20 cellular contexts compared by ENCODE assay signal in the genomic region with DNA sequence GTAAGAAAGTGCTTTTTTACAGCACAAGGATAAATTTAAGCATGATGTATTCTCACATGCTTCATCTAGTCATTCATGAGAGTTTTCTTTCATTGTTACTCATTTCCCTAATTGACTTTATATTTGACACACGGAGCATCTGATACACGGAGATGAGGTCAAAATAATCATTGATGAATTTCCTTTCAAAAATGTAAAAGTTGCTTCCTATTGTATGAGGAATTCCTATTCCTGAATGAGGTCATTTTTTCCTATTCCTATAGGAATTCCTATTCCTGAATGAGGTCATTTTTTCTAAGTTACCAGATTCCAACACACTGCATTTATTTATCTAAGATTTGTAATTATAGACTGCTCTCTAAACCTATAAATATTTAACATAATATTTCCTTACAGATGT.
DNase-seq lines count a peak whose midpoint lies in the region; ATAC-seq, FAIRE-seq and TF ChIP-seq lines count a peak whose summit lies in the region.
"Had no signal": no experiment of that assay in that cellular context is flagged by ENCODE, and none has a peak within 500 bp of the region (broad histone marks: within the 10 kb centered on the region; RNA-seq: fewer than 3 reads in every experiment).

No MANE protein-coding gene starts in this region.

- no peak overlapping the region for H3K4me2 ChIP-seq in GM12878 (ENCODE audit: control insufficient read depth, insufficient read depth)

- no TSS peak for BruUV-seq in GM12878 (replicated peaks; lab: Mats Ljungman, UMichigan)

- TF ChIP-seq EP300 in GM12878 (IDR thresholded peaks at IDR 0.05; ENCODE audit: borderline replicate concordance in 1 of 2, control insufficient read depth in 1 of 2, low read depth in 2 of 2, low read length in 2 of 2) = no peak

- TF ChIP-seq CTCF in AG04450 (IDR thresholded peaks at IDR 0.05; ENCODE audit: low read depth, low read length) (no peak), HEK293 (tag by site-specific recombination; IDR thresholded peaks at IDR 0.05) (no peak), GM12878 (IDR thresholded peaks at IDR 0.05 in 2 of 3, conservative IDR thresholded peaks at IDR 0.05 in 1 of 3; ENCODE audit: control insufficient read depth in 2 of 3, extremely low read depth in 1 of 3, insufficient read depth in 1 of 3, low read depth in 3 of 3, low read length in 3 of 3) (no peak)

- whole genome bisulfite sequencing in GM12878 (ENCODE audit: insufficient coverage, insufficient replicate concordance, low lambda C conversion rate, missing lambda C conversion rate) = 0% methylated on average over 2 of the region's 2 CpGs

- TF ChIP-seq POLR2A in GM12878 (IDR thresholded peaks at IDR 0.05; ENCODE audit: low read depth, low read length) (no peak), GM18505 (IDR thresholded peaks at IDR 0.05; ENCODE audit: borderline replicate concordance, extremely low read depth, insufficient read depth, insufficient read length) (no peak)

- H3K27ac ChIP-seq in AG04450 (ENCODE audit: low read depth, low read length) = no peak overlapping the region
- H3K27ac ChIP-seq in HEK293 (ENCODE audit: extremely low read depth, low read depth, low read length) = no peak overlapping the region
- no peak overlapping the region for H3K27ac ChIP-seq in GM12878 (ENCODE audit: control insufficient read depth, insufficient read depth)
- H3K27ac ChIP-seq: SK-N-MC, stomach had no signal

- intact Hi-C loops in GM12878 (cut with micrococcal nuclease; ENCODE audit: unreplicated experiment) = no loop called here

- H4K20me1 ChIP-seq in GM12878 (ENCODE audit: control insufficient read depth, insufficient read depth) = no peaks in the 10 kb centered on the region

- H3K9me3 ChIP-seq in AG04450 (ENCODE audit: control insufficient read depth, insufficient read depth, low read length) = no peaks in the 10 kb centered on the region
- H3K9me3 ChIP-seq in HEK293 (ENCODE audit: control insufficient read depth, insufficient read depth, low read depth, low read length) = no peaks in the 10 kb centered on the region
- no peaks in the 10 kb centered on the region for H3K9me3 ChIP-seq in GM12878 (replicated peaks; ENCODE audit: control insufficient read depth, insufficient read depth, low read length)
- H3K9me3 ChIP-seq: HAP-1, stomach had no signal

- no peaks in the 10 kb centered on the region for H3K79me2 ChIP-seq in GM12878 (ENCODE audit: control insufficient read depth, insufficient read depth, low read length)

- DNase-seq in AG04450 (ENCODE audit: low read depth, low spot score) (peak; percentile 41), GM12878 (ENCODE audit: low read depth, low spot score) (no peak), glomerular endothelial cell (ENCODE audit: extremely low read depth, low read depth, low spot score) (peak; percentile 72), C1 segment of cervical spinal cord (lab: John Stamatoyannopoulos, UW) (no peak), cerebellar cortex (ENCODE audit: low spot score) (no peak)
- DNase-seq in activated naive CD4-positive, alpha-beta T cell treated with Interleukin-2 at 50 U/mL for 16 hours = no peak
- DNase-seq: activated CD4-positive, CD25-positive, alpha-beta regulatory T cell treated with anti-CD3 and anti-CD28 coated beads, Interleukin-2, amount 50 U/mL, for 72 hours; activated naive CD8-positive, alpha-beta T cell treated with anti-CD3 and anti-CD28 coated beads, Interleukin-2, amount 10 ng/mL, durations not matched to agents 7 days and 5 days; COR-L47; effector CD8-positive, alpha-beta T cell; left colon; NCI-H1105 treated with DMSO at 0.1 percent for 48 hours; nucleus accumbens; stimulated activated CD4-positive, alpha-beta T cell treated with anti-CD3 and anti-CD28 coated beads, Interleukin-1b, Interleukin-23, amount 100 ng/mL, for 48 hours; stomach; T-helper 9 cell had no signal

- no peaks in the 10 kb centered on the region for H3K4me1 ChIP-seq in HEK293 (ENCODE audit: control insufficient read depth, insufficient read depth, low read length)
- H3K4me1 ChIP-seq in GM12878 (ENCODE audit: control insufficient read depth, insufficient read depth, low read length) = no peaks in the 10 kb centered on the region
- H3K4me1 ChIP-seq: HAP-1, stomach had no signal

- POLR2A ChIA-PET in AG04450 (lab: Yijun Ruan, JAX) = no interaction called here
- POLR2A ChIA-PET in HEK293 (lab: Yijun Ruan, JAX) = no interaction called here
- POLR2A ChIA-PET in GM12878 (lab: Charles Lee) = interaction anchor here (0.8 kb wide), 1 partner anchor 10 kb away, joined by 3 read pairs; no protein-coding TSS in a partner anchor

- peak; percentile 52; the same call in 2 of the 3 replicates for ATAC-seq in GM12878
- ATAC-seq in GM18505 (IDR thresholded peaks at IDR 0.05; ENCODE audit: unreplicated experiment) = no peak
- ATAC-seq: left colon had no signal

- RAD21 ChIA-PET in GM12878 (lab: Charles Lee; ENCODE audit: unreplicated experiment) = interaction anchor here (0.7 kb wide), 1 partner anchor 37 kb away, joined by 3 read pairs; no protein-coding TSS in a partner anchor

- TF ChIP-seq RAD21 in GM12878 (IDR thresholded peaks at IDR 0.05; ENCODE audit: insufficient read depth, low read depth, low read length) = no peak

- in situ Hi-C loops in GM12878 (cut with MboI) = no loop called here

- H3K4me3 ChIP-seq in AG04450 (ENCODE audit: low read depth, low read length) (no peak overlapping the region), HEK293 (ENCODE audit: low read depth, low read length) (no peak overlapping the region), GM12878 (no peak overlapping the region)
- H3K4me3 ChIP-seq: HAP-1, SK-N-MC, stomach had no signal

- H2AFZ ChIP-seq in GM12878 (ENCODE audit: control insufficient read depth, low read depth, low read length) = no peak overlapping the region

- no peak for FAIRE-seq in GM12878 (lab: Jason Lieb, UNC)

- CTCF ChIA-PET in AG04450 (lab: Charles Lee) (no interaction called here), HEK293 (lab: Yijun Ruan, JAX) (no interaction called here), GM12878 (lab: Yijun Ruan, JAX) (interaction anchor here (0.7 kb wide), 1 partner anchor 9 kb away, joined by 3 read pairs; no protein-coding TSS in a partner anchor)

- H3K27me3 ChIP-seq in AG04450 (ENCODE audit: control insufficient read depth, insufficient read depth, low read length) (no peaks in the 10 kb centered on the region), GM12878 (replicated peaks in 1 of 2; ENCODE audit: control insufficient read depth in 2 of 2, insufficient read depth in 2 of 2, low read length in 1 of 2) (no peaks in the 10 kb centered on the region)
- H3K27me3 ChIP-seq: stomach had no signal

- H3K36me3 ChIP-seq in HEK293 (ENCODE audit: control insufficient read depth in 2 of 2, insufficient read depth in 1 of 2, low read length in 2 of 2) = no peaks in the 10 kb centered on the region
- no peaks in the 10 kb centered on the region for H3K36me3 ChIP-seq in GM12878 (ENCODE audit: control insufficient read depth in 2 of 2, insufficient read depth in 2 of 2, low read length in 1 of 2)
- H3K36me3 ChIP-seq: HAP-1, stomach had no signal

- SMC1A ChIA-PET in GM12878 (lab: Charles Lee; ENCODE audit: uncharacterized antibody, unreplicated experiment) = interaction anchor here (3.4 kb wide), 1 partner anchor 13 kb away, joined by 12 read pairs; no protein-coding TSS in a partner anchor

- no peak overlapping the region for H3K9ac ChIP-seq in GM12878 (ENCODE audit: control insufficient read depth, insufficient read depth, low read length)

TF ChIP-seq in HEK293, 187 proteins besides CTCF, POLR2A, EP300 and RAD21 (continues in another document):
- TF ChIP-seq, protein P1, sequence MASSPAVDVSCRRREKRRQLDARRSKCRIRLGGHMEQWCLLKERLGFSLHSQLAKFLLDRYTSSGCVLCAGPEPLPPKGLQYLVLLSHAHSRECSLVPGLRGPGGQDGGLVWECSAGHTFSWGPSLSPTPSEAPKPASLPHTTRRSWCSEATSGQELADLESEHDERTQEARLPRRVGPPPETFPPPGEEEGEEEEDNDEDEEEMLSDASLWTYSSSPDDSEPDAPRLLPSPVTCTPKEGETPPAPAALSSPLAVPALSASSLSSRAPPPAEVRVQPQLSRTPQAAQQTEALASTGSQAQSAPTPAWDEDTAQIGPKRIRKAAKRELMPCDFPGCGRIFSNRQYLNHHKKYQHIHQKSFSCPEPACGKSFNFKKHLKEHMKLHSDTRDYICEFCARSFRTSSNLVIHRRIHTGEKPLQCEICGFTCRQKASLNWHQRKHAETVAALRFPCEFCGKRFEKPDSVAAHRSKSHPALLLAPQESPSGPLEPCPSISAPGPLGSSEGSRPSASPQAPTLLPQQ (tag by site-specific recombination; IDR thresholded peaks at IDR 0.05) = no peak
- TF ChIP-seq GFI1B (tag by site-specific recombination; IDR thresholded peaks at IDR 0.05) = no peak

TF ChIP-seq in GM12878, 131 proteins besides CTCF, POLR2A, EP300 and RAD21:
- TF ChIP-seq IKZF2 (IDR thresholded peaks at IDR 0.05) (peak in 1 of 2 experiments; percentile 34; a peak in 1 of 4 replicates), ATF7 (IDR thresholded peaks at IDR 0.05; ENCODE audit: low read depth) (peak; percentile 21; the same call in 1 of the 2 replicates), SMC3 (IDR thresholded peaks at IDR 0.05; ENCODE audit: borderline replicate concordance, low read length) (no peak), JUNB (IDR thresholded peaks at IDR 0.05) (0 out of 2 replicates have a peak, but pooled peaks have one; percentile 8)

Comparison
In these comparisons a context has a peak if more than half of its experiments do, and no peak if none do; other contexts are left out.
1. DNase-seq: peak in AG04450 (single experiment) and glomerular endothelial cell (single experiment); none in GM12878 (single experiment), C1 segment of cervical spinal cord (0 of 14), cerebellar cortex (single experiment) and activated naive CD4-positive, alpha-beta T cell treated with Interleukin-2 at 50 U/mL for 16 hours (single experiment).